ENCODE assay signal across 21 cellular contexts in genomic region chr2:104025296-104025695, GRCh38.
"Had no signal": no experiment of that assay in that cellular context is flagged by ENCODE, and none has a peak within 500 bp of the region (broad histone marks: within the 10 kb centered on the region; RNA-seq: fewer than 3 reads in every experiment).

No MANE protein-coding gene starts in this region.

- H3K4me3 ChIP-seq: mucosa of descending colon, sigmoid colon, stomach, suprapubic skin, tibial artery had no signal

- DNase-seq: activated CD4-positive, alpha-beta T cell treated with anti-CD3 and anti-CD28 coated beads for 4 hours; activated CD4-positive, alpha-beta T cell treated with anti-CD3 and anti-CD28 coated beads, Interleukin-2, amount 50 U/mL, for 4 hours; activated effector memory CD4-positive, alpha-beta T cell treated with Interleukin-2 at 50 U/mL for 16 hours; activated naive CD4-positive, alpha-beta T cell treated with Interleukin-2 at 50 U/mL for 16 hours; activated T-cell treated with anti-CD3 and anti-CD28 coated beads for 4 hours; activated T-cell treated with anti-CD3 and anti-CD28 coated beads, Interleukin-2, amount 50 U/mL, for 72 hours; anterior cingulate cortex; central memory CD4-positive, alpha-beta T cell; endodermal cell; left ventricle myocardium superior; mucosa of descending colon; posterior cingulate gyrus; sigmoid colon; stimulated activated CD4-positive, alpha-beta T cell treated with anti-CD3 and anti-CD28 coated beads, Interleukin-15, amount 100 ng/mL, for 24 hours; stimulated activated CD4-positive, alpha-beta T cell treated with anti-CD3 and anti-CD28 coated beads, Interleukin-2, amount 100 ng/mL, for 24 hours; stimulated activated naive B cell treated with anti-CD40 and anti-IgM and Interleukin-4, amounts not matched to agents 10 μg/mL and 1 μg/mL and 100 μg/mL, for 72 hours; stomach; T-helper 1 cell; tibial artery had no signal

- ATAC-seq: activated T-cell treated with anti-CD3 and anti-CD28 coated beads, Interleukin-2, amount 50 U/mL, for 72 hours; left ventricle myocardium superior; mucosa of descending colon; natural killer cell treated with Interleukin-12 subunit alpha and Interleukin-12 subunit beta and Interleukin-15 and Interleukin-18, amount 100 ng/mL, for 72 hours; stimulated activated naive B cell treated with anti-CD40 and anti-IgM and Interleukin-4, amounts not matched to agents 10 μg/mL and 1 μg/mL and 100 μg/mL, for 72 hours had no signal
